In genomic region chr5:160166973-160167622, GRCh38 we compare ENCODE assay signal across 22 cellular contexts. TPM values are rescaled to one million over a fixed set of nuclear protein-coding genes. Genes with fewer than 3 reads are reported as not detected.
A peak's percentile ranks its signal among the peaks of the same experiment; 100 is the strongest.
DNase-seq lines count a peak whose midpoint lies in the region; ATAC-seq, FAIRE-seq and TF ChIP-seq lines count a peak whose summit lies in the region.
"Had no signal": no experiment of that assay in that cellular context is flagged by ENCODE, and none has a peak within 500 bp of the region (broad histone marks: within the 10 kb centered on the region; RNA-seq: fewer than 3 reads in every experiment).

No MANE protein-coding gene starts in this region.

- TF ChIP-seq CTCF in RWPE2 (IDR thresholded peaks at IDR 0.05; ENCODE audit: poor library complexity, severe bottlenecking) (no peak), keratinocyte (optimal IDR thresholded peaks at IDR 0.05 in 1 of 3, IDR thresholded peaks at IDR 0.05 in 1 of 3, conservative IDR thresholded peaks at IDR 0.05 in 1 of 3; ENCODE audit: extremely low read depth in 1 of 3, insufficient read depth in 2 of 3, low read length in 3 of 3) (no peak)

- H4K20me1 ChIP-seq in keratinocyte (ENCODE audit: control insufficient read depth, extremely low read depth, insufficient read depth, low read length): no peaks in the 10 kb centered on the region

- no peak overlapping the region for H3K9ac ChIP-seq in keratinocyte (ENCODE audit: control insufficient read depth, extremely low read depth, insufficient read depth, low read length)

- no peak overlapping the region for H3K4me3 ChIP-seq in ACC112 (ENCODE audit: low read depth, low read length)
- no peak overlapping the region for H3K4me3 ChIP-seq in RWPE2 (ENCODE audit: severe bottlenecking)
- H3K4me3 ChIP-seq in keratinocyte (ENCODE audit: control insufficient read depth in 2 of 3, extremely low read depth in 1 of 3, insufficient read depth in 2 of 3, low read depth in 1 of 3, low read length in 3 of 3): no peak overlapping the region
- H3K4me3 ChIP-seq: esophagus muscularis mucosa, heart left ventricle, spleen, thoracic aorta had no signal

- dilution Hi-C loops in keratinocyte (cut with MboI; ENCODE audit: extremely low pct_ligation_motif_present, low sequenced_read_pairs): no loop called here

- H3K36me3 ChIP-seq in ACC112 (ENCODE audit: insufficient read depth, low read length) (no peaks in the 10 kb centered on the region), RWPE2 (ENCODE audit: low read depth) (no peaks in the 10 kb centered on the region), keratinocyte (ENCODE audit: control insufficient read depth in 2 of 2, extremely low read depth in 1 of 2, insufficient read depth in 2 of 2, low read length in 2 of 2) (no peaks in the 10 kb centered on the region)
- H3K36me3 ChIP-seq: esophagus muscularis mucosa, heart left ventricle, spleen, thoracic aorta had no signal

- FAIRE-seq in keratinocyte (lab: Jason Lieb, UNC): peak; percentile 67
- FAIRE-seq: A204.1, H54 had no signal

- H3K79me2 ChIP-seq in ACC112 (ENCODE audit: control insufficient read depth, insufficient read depth, low read length, unreplicated experiment) (no peaks in the 10 kb centered on the region), keratinocyte (ENCODE audit: control insufficient read depth, insufficient read depth, low read length) (no peaks in the 10 kb centered on the region)

- H3K4me1 ChIP-seq in ACC112 (ENCODE audit: control insufficient read depth, insufficient read depth, low read length, unreplicated experiment): peaks cover 52% of the 10 kb centered on the region
- H3K4me1 ChIP-seq in RWPE2 (ENCODE audit: insufficient read depth, poor library complexity, severe bottlenecking): peaks cover 28% of the 10 kb centered on the region
- H3K4me1 ChIP-seq in keratinocyte (ENCODE audit: control insufficient read depth, extremely low read depth, insufficient read depth, low read length): peaks cover 53% of the 10 kb centered on the region

- peak overlapping the region; percentile 95 for H3K27ac ChIP-seq in ACC112 (ENCODE audit: low read depth, low read length)
- peak overlapping the region; percentile 95 for H3K27ac ChIP-seq in RWPE2 (ENCODE audit: poor library complexity, severe bottlenecking)
- H3K27ac ChIP-seq in cingulate gyrus (ENCODE audit: low read depth, low read length): peak overlapping the region; percentile 98
- H3K27ac ChIP-seq in keratinocyte (ENCODE audit: control insufficient read depth, insufficient read depth, low read length): peak overlapping the region; percentile 63
- H3K27ac ChIP-seq: VCaP had no signal

- H3K9me3 ChIP-seq in RWPE2 (ENCODE audit: severe bottlenecking) (no peaks in the 10 kb centered on the region), keratinocyte (ENCODE audit: control insufficient read depth, low read depth, low read length) (no peaks in the 10 kb centered on the region)
- H3K9me3 ChIP-seq: esophagus muscularis mucosa, heart left ventricle, spleen, thoracic aorta had no signal

- no peak for ATAC-seq in RWPE2 (ENCODE audit: low read depth)
- ATAC-seq: heart left ventricle had no signal

- H3K27me3 ChIP-seq in ACC112 (ENCODE audit: insufficient read depth, low read length) (no peaks in the 10 kb centered on the region), RWPE2 (ENCODE audit: insufficient read depth, poor library complexity, severe bottlenecking) (no peaks in the 10 kb centered on the region), keratinocyte (ENCODE audit: control insufficient read depth, extremely low read depth, insufficient read depth, low read length) (no peaks in the 10 kb centered on the region)
- H3K27me3 ChIP-seq: esophagus muscularis mucosa, heart left ventricle had no signal

- H3K4me2 ChIP-seq in keratinocyte (ENCODE audit: control insufficient read depth, extremely low read depth, insufficient read depth, low read depth, low read length): peak overlapping the region; percentile 69

- H3K9me1 ChIP-seq in keratinocyte (ENCODE audit: control insufficient read depth, extremely low read depth, insufficient read depth, low read length): peaks cover 2% of the 10 kb centered on the region

- DNase-seq in RWPE2 (ENCODE audit: low spot score) (no peak), keratinocyte (ENCODE audit: low read depth, low spot score) (no peak), NCI-H187 treated with DMSO at 0.1 percent for 48 hours (lab: John Stamatoyannopoulos, UW) (no peak), NCI-H2107 (lab: John Stamatoyannopoulos, UW) (no peak), mesenteric fat pad (ENCODE audit: low spot score) (no peak)
- no peak for DNase-seq in activated CD4-positive, alpha-beta T cell treated with anti-CD3 and anti-CD28 coated beads, Interleukin-2, amount 50 U/mL, for 1 hour
- DNase-seq: activated CD4-positive, alpha-beta T cell treated with anti-CD3 and anti-CD28 coated beads, Interleukin-2, amount 50 U/mL, for 48 hours; activated T-cell treated with anti-CD3 and anti-CD28 coated beads, Interleukin-2, amount 50 U/mL, for 1 hour; DMS53; heart left ventricle; midbrain; NCI-H1694; NCI-H226; spleen; T-helper 1 cell had no signal

- H2AFZ ChIP-seq in ACC112 (ENCODE audit: low read length, unreplicated experiment): peak overlapping the region; percentile 2
- H2AFZ ChIP-seq in keratinocyte (ENCODE audit: control insufficient read depth, low read length): peak overlapping the region; percentile 81

RNA-seq across cellular contexts. Expression of gene PWWP2A, which starts 47.8 kb away (rescaled TPM):
- polyA plus RNA-seq in keratinocyte: 11.6 to 13.1 TPM (median 12.4 TPM) in 3 replicates
- polyA plus RNA-seq in keratinocyte (2011; ENCODE audit: low read depth): 7.3 TPM
- polyA plus RNA-seq in keratinocyte (2011; cell fraction: cytosol; rRNA removed): 7.6 and 11.9 TPM in 2 replicates
- 21.7 and 23.0 TPM in 2 replicates for polyA plus RNA-seq in keratinocyte (2011; cell fraction: nucleus; rRNA removed)
- 10.3 and 10.6 TPM in 2 replicates for polyA plus RNA-seq in keratinocyte (2012; ENCODE audit: low replicate concordance)
- 6.2 to 20.8 TPM (median 7.1 TPM) in 3 replicates for polyA minus RNA-seq in keratinocyte
- 6.1 TPM for polyA minus RNA-seq in keratinocyte (2011; cell fraction: cytosol; rRNA and poly(A)+ RNA removed)
- polyA minus RNA-seq in keratinocyte (2011; cell fraction: nucleus; rRNA and poly(A)+ RNA removed): 6.5 and 17.2 TPM in 2 replicates
- 20.0 TPM for total RNA-seq in mesenteric fat pad
